ENCODE assay signal across 8 cellular contexts in genomic region chr1:36553591-36554417, GRCh38.
DNase-seq lines count a peak whose midpoint lies in the region; ATAC-seq and TF ChIP-seq lines count a peak whose summit lies in the region.

No MANE protein-coding gene starts in this region.

- ATAC-seq in heart left ventricle = peak in 3 of 4 donors; percentile 62 to 84 (median 78)
- no peak for ATAC-seq in HG03565 (IDR thresholded peaks at IDR 0.05; ENCODE audit: unreplicated experiment)
- no peak for ATAC-seq in GM18511 (IDR thresholded peaks at IDR 0.05; ENCODE audit: unreplicated experiment)

- H3K9me3 Mint-ChIP-seq in activated naive CD4-positive, alpha-beta T cell treated with anti-CD3 and anti-CD28 coated beads, Interleukin-2, amount 10 ng/mL, durations not matched to agents 7 days and 5 days = no peaks in the 10 kb centered on the region

- H3K4me3 ChIP-seq in SK-N-MC (no peak overlapping the region), heart left ventricle (no peak overlapping the region)

- TF ChIP-seq CTCF in heart left ventricle (IDR thresholded peaks at IDR 0.05) = peak; percentile 38 to 68 (median 53)

- no peaks in the 10 kb centered on the region for H3K9me3 ChIP-seq in SK-N-MC (ENCODE audit: low read depth, low read length)
- H3K9me3 ChIP-seq in heart left ventricle = no peaks in the 10 kb centered on the region

- H3K9ac ChIP-seq in SK-N-MC (ENCODE audit: insufficient read length) = no peak overlapping the region

- H3K36me3 ChIP-seq in SK-N-MC (ENCODE audit: insufficient read depth, low read length) = no peaks in the 10 kb centered on the region
- no peaks in the 10 kb centered on the region for H3K36me3 ChIP-seq in heart left ventricle

- H3K4me3 Mint-ChIP-seq in activated naive CD4-positive, alpha-beta T cell treated with anti-CD3 and anti-CD28 coated beads, Interleukin-2, amount 10 ng/mL, durations not matched to agents 7 days and 5 days = no peak overlapping the region

- DNase-seq in ELF-1 (ENCODE audit: low read depth, low spot score) (peak; percentile 92), NCI-H1048 (lab: John Stamatoyannopoulos, UW) (peak; percentile 34), SK-N-MC (ENCODE audit: low read depth, low spot score) (peak; percentile 12), heart left ventricle (peak; percentile 38 to 72 (median 57)), putamen (ENCODE audit: low spot score) (peak; percentile 17)
- peak; percentile 80 for DNase-seq in activated naive CD4-positive, alpha-beta T cell treated with anti-CD3 and anti-CD28 coated beads, Interleukin-2, amount 10 ng/mL, durations not matched to agents 7 days and 5 days

- no peak overlapping the region for H3K27ac Mint-ChIP-seq in activated naive CD4-positive, alpha-beta T cell treated with anti-CD3 and anti-CD28 coated beads, Interleukin-2, amount 10 ng/mL, durations not matched to agents 7 days and 5 days

- no peaks in the 10 kb centered on the region for H3K36me3 Mint-ChIP-seq in activated naive CD4-positive, alpha-beta T cell treated with anti-CD3 and anti-CD28 coated beads, Interleukin-2, amount 10 ng/mL, durations not matched to agents 7 days and 5 days

- TF ChIP-seq POLR2A in heart left ventricle (IDR thresholded peaks at IDR 0.05) = no peak

- CTCF ChIA-PET in activated naive CD4-positive, alpha-beta T cell treated with anti-CD3 and anti-CD28 coated beads, Interleukin-2, amount 10 ng/mL, durations not matched to agents 7 days and 5 days (lab: Charles Lee) = interaction anchor here (0.7 to 3.0 kb wide), 5 partner anchors 12 to 175 kb away, joined by 3 to 11 read pairs (median 5); no protein-coding TSS in a partner anchor

- H3K4me1 ChIP-seq in heart left ventricle = no peaks in the 10 kb centered on the region

- H3K27me3 ChIP-seq in heart left ventricle = peaks cover 3 to 58% (median 32%) of the 10 kb centered on the region in 9 donors

- intact Hi-C loops in heart left ventricle (cut with DNase I) = loop anchor here in 1 of 10 donors (5.0 kb wide), 1 partner anchor 878 kb away; no protein-coding TSS in a partner anchor

- peaks cover 54% of the 10 kb centered on the region for H3K27me3 Mint-ChIP-seq in activated naive CD4-positive, alpha-beta T cell treated with anti-CD3 and anti-CD28 coated beads, Interleukin-2, amount 10 ng/mL, durations not matched to agents 7 days and 5 days

- H3K27ac ChIP-seq in SK-N-MC = no peak overlapping the region
- no peak overlapping the region for H3K27ac ChIP-seq in heart left ventricle

- 15 to 22% (median 17%) methylated on average over 19 to 20 of the region's 20 CpGs for WGBS in heart left ventricle, 4 donors

- H3K4me1 Mint-ChIP-seq in activated naive CD4-positive, alpha-beta T cell treated with anti-CD3 and anti-CD28 coated beads, Interleukin-2, amount 10 ng/mL, durations not matched to agents 7 days and 5 days = no peaks in the 10 kb centered on the region

Comparison
In these comparisons a context has a peak if more than half of its experiments do, and no peak if none do; other contexts are left out.
1. DNase-seq: peak in every context shown above with its lines; median percentile 92 in ELF-1; 80 in activated naive CD4-positive, alpha-beta T cell treated with anti-CD3 and anti-CD28 coated beads, Interleukin-2, amount 10 ng/mL, durations not matched to agents 7 days and 5 days; 57 in heart left ventricle; 34 in NCI-H1048; 17 in putamen; 12 in SK-N-MC.
2. ATAC-seq: peak in heart left ventricle (3 of 4); none in HG03565 (single experiment) and GM18511 (single experiment).